Comparison of ENCODE assay signal across 8 cellular contexts in the genomic region with DNA sequence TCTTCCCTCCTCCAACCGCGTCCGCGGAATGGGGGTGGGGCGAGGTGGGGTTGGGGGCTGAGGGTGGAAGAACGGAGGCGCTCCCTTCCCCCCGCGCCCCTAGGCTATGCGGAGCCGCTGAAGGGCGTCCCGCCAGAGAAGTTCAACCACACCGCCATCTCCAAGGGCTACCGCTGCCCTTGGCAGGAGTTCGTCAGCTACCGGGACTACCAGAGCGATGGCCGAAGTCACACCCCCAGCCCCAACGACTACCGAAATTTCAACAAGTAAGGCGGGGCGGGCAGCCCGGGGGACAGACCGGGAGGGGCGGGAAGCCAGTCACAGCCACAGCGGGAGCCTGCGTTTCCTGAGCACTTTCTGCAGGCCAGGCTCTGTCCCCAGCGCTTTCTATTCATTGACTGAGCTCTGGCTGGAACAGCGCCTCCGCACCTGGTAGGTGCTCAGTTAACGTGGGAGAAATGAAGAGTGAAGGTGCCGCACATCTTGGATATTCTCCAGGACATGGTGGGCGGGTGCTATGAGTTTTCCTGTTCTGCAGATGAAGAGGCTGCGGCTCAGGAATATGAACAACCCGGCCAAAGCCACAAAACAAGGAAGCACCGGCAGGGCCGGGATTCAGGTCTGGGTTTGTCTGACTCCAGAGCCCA. TPM values are rescaled to one million over a fixed set of nuclear protein-coding genes. Genes with fewer than 3 reads are reported as not detected.
A peak's percentile ranks its signal among the peaks of the same experiment; 100 is the strongest.
DNase-seq lines count a peak whose midpoint lies in the region; ATAC-seq and TF ChIP-seq lines count a peak whose summit lies in the region.

No MANE protein-coding gene starts in this region.

- intact Hi-C loops in activated CD4-positive, alpha-beta T cell treated with anti-CD3 and anti-CD28 coated beads, Interleukin-2, amount 10 ng/mL, durations not matched to agents 24 days and 14 days (cut with micrococcal nuclease), result no loop called here
- intact Hi-C loops in naive thymus-derived CD4-positive, alpha-beta T cell (cut with micrococcal nuclease), result loop anchor here in 1 of 2 donors (2.0 kb wide), 1 partner anchor 28 kb away; a partner anchor contains a TSS
- intact Hi-C loops in aorta (cut with DNase I), result loop anchor here in 1 of 2 donors (10.0 kb wide), 1 partner anchor 218 kb away; no protein-coding TSS in a partner anchor

- H3K4me3 ChIP-seq in AG04449 (ENCODE audit: low read depth, low read length) (peak overlapping the region; percentile 59), HAP-1 (peak overlapping the region; percentile 70), aorta (ENCODE audit: low read length in 2 of 2) (no peak overlapping the region)
- peak overlapping the region; percentile 56 for H3K4me3 ChIP-seq in naive thymus-derived CD4-positive, alpha-beta T cell (ENCODE audit: low read length)

- H3K9me3 ChIP-seq in HAP-1 (no peaks in the 10 kb centered on the region), aorta (ENCODE audit: control insufficient read depth, low read length) (no peaks in the 10 kb centered on the region)
- no peaks in the 10 kb centered on the region for H3K9me3 ChIP-seq in naive thymus-derived CD4-positive, alpha-beta T cell (ENCODE audit: control insufficient read depth in 2 of 3, low read length in 3 of 3)

- TF ChIP-seq CTCF in AG04449 (IDR thresholded peaks at IDR 0.05; ENCODE audit: insufficient read depth, low read length, missing control alignments), result no peak

- H3K27ac ChIP-seq in naive thymus-derived CD4-positive, alpha-beta T cell (ENCODE audit: low read depth, low read length), result no peak overlapping the region
- H3K27ac ChIP-seq in aorta (ENCODE audit: low read depth in 1 of 2, low read length in 2 of 2), result no peak overlapping the region

- peaks cover 3% of the 10 kb centered on the region for H3K4me1 Mint-ChIP-seq in activated CD4-positive, alpha-beta T cell treated with anti-CD3 and anti-CD28 coated beads, Interleukin-2, amount 10 ng/mL, durations not matched to agents 24 days and 14 days
- peaks cover 0 to 16% (median 11%) of the 10 kb centered on the region in 7 donors for H3K4me1 Mint-ChIP-seq in naive thymus-derived CD4-positive, alpha-beta T cell

- H3K4me3 Mint-ChIP-seq in activated CD4-positive, alpha-beta T cell treated with anti-CD3 and anti-CD28 coated beads, Interleukin-2, amount 10 ng/mL, durations not matched to agents 24 days and 14 days, result peak overlapping the region; percentile 80
- H3K4me3 Mint-ChIP-seq in naive thymus-derived CD4-positive, alpha-beta T cell, result peak overlapping the region; percentile 81 to 88 (median 84)

- 15 to 31% methylated on average over 38 of the region's 38 CpGs for WGBS in aorta, 2 donors

- H3K9me3 Mint-ChIP-seq in activated CD4-positive, alpha-beta T cell treated with anti-CD3 and anti-CD28 coated beads, Interleukin-2, amount 10 ng/mL, durations not matched to agents 24 days and 14 days, result no peaks in the 10 kb centered on the region
- no peaks in the 10 kb centered on the region for H3K9me3 Mint-ChIP-seq in naive thymus-derived CD4-positive, alpha-beta T cell

- TF ChIP-seq POLR2A in erythroblast (IDR thresholded peaks at IDR 0.05; ENCODE audit: low read length), result no peak

- CTCF ChIA-PET in AG04449 (lab: Yijun Ruan, JAX), result interaction anchor here (1.2 to 7.0 kb wide), 6 partner anchors 13 to 214 kb away, joined by 4 to 55 read pairs (median 8); a partner anchor contains a TSS
- CTCF ChIA-PET in naive thymus-derived CD4-positive, alpha-beta T cell (lab: Charles Lee), result interaction anchor here (0.7 to 1.0 kb wide), 2 partner anchors 28 to 111 kb away, joined by 3 read pairs; a partner anchor contains a TSS

- H3K36me3 Mint-ChIP-seq in activated CD4-positive, alpha-beta T cell treated with anti-CD3 and anti-CD28 coated beads, Interleukin-2, amount 10 ng/mL, durations not matched to agents 24 days and 14 days (ENCODE audit: low read depth), result no peaks in the 10 kb centered on the region
- no peaks in the 10 kb centered on the region for H3K36me3 Mint-ChIP-seq in naive thymus-derived CD4-positive, alpha-beta T cell

- peaks cover 25% of the 10 kb centered on the region for H3K27me3 Mint-ChIP-seq in activated CD4-positive, alpha-beta T cell treated with anti-CD3 and anti-CD28 coated beads, Interleukin-2, amount 10 ng/mL, durations not matched to agents 24 days and 14 days
- peaks cover 9 to 28% (median 17%) of the 10 kb centered on the region in 5 donors for H3K27me3 Mint-ChIP-seq in naive thymus-derived CD4-positive, alpha-beta T cell

- POLR2A ChIA-PET in AG04449 (lab: Yijun Ruan, JAX), result no interaction called here
- POLR2A ChIA-PET in naive thymus-derived CD4-positive, alpha-beta T cell (lab: Charles Lee), result interaction anchor here (1.3 kb wide), 1 partner anchor 106 kb away, joined by 3 read pairs; a partner anchor contains a TSS

- H3K4me1 ChIP-seq in HAP-1 (peaks cover 18% of the 10 kb centered on the region), aorta (ENCODE audit: control insufficient read depth in 1 of 2, insufficient read depth in 2 of 2, low read length in 2 of 2) (peaks cover 0 to 1% of the 10 kb centered on the region in 2 donors)
- H3K4me1 ChIP-seq in naive thymus-derived CD4-positive, alpha-beta T cell (ENCODE audit: control insufficient read depth in 2 of 2, insufficient read depth in 2 of 2, low read length in 2 of 2), result peaks cover 2 to 9% of the 10 kb centered on the region in 2 donors

- ATAC-seq in naive thymus-derived CD4-positive, alpha-beta T cell, result peak; percentile 74
- ATAC-seq in aorta (ENCODE audit: low FRiP score), result peak; percentile 44
- no peak for ATAC-seq in HG03196 (IDR thresholded peaks at IDR 0.05; ENCODE audit: unreplicated experiment)

- H3K27ac Mint-ChIP-seq in activated CD4-positive, alpha-beta T cell treated with anti-CD3 and anti-CD28 coated beads, Interleukin-2, amount 10 ng/mL, durations not matched to agents 24 days and 14 days, result no peak overlapping the region
- no peak overlapping the region for H3K27ac Mint-ChIP-seq in naive thymus-derived CD4-positive, alpha-beta T cell

- H3K36me3 ChIP-seq in HAP-1 (replicated peaks) (peaks cover 8% of the 10 kb centered on the region), aorta (ENCODE audit: control insufficient read depth in 1 of 2, insufficient read depth in 2 of 2, low read length in 1 of 2) (no peaks in the 10 kb centered on the region)
- no peaks in the 10 kb centered on the region for H3K36me3 ChIP-seq in naive thymus-derived CD4-positive, alpha-beta T cell (ENCODE audit: control insufficient read depth in 2 of 3, insufficient read depth in 3 of 3, low read length in 3 of 3)

- no peak for DNase-seq in AG04449 (ENCODE audit: low read depth, low spot score)
- peak; percentile 53 to 81 for DNase-seq in HAP-1 (ENCODE audit: low spot score in 2 of 2)
- peak; percentile 74 for DNase-seq in activated CD4-positive, alpha-beta T cell treated with anti-CD3 and anti-CD28 coated beads, Interleukin-2, amount 10 ng/mL, durations not matched to agents 24 days and 14 days
- peak; percentile 16 to 18 for DNase-seq in erythroblast (lab: John Stamatoyannopoulos, UW)
- DNase-seq in naive thymus-derived CD4-positive, alpha-beta T cell, result peak in 4 of 9 donors; percentile 14 to 34 (median 18)
- peak; percentile 73 to 88 for DNase-seq in aorta
- DNase-seq in DMS79 treated with DMSO at 0.1 percent for 48 hours (lab: John Stamatoyannopoulos, UW), result no peak

- H3K27me3 ChIP-seq in HAP-1 (ENCODE audit: low read depth) (no peaks in the 10 kb centered on the region), aorta (ENCODE audit: control insufficient read depth in 1 of 2, insufficient read depth in 2 of 2, low read length in 1 of 2) (no peaks in the 10 kb centered on the region)
- peaks cover 4 to 7% of the 10 kb centered on the region in 2 donors for H3K27me3 ChIP-seq in naive thymus-derived CD4-positive, alpha-beta T cell (ENCODE audit: control insufficient read depth in 2 of 2, insufficient read depth in 2 of 2, low read length in 2 of 2)

- in situ Hi-C loops in HAP-1 (cut with MboI; ENCODE audit: low sequenced_read_pairs), result loop anchor here (25.0 kb wide), 1 partner anchor 210 kb away; no protein-coding TSS in a partner anchor

RNA-seq across cellular contexts. Expression of a gene that starts 11.3 kb away (rescaled TPM):
- 0.07 and 0.28 TPM in 2 replicates for total RNA-seq in activated CD4-positive, alpha-beta T cell treated with anti-CD3 and anti-CD28 coated beads, Interleukin-2, amount 10 ng/mL, durations not matched to agents 24 days and 14 days
- total RNA-seq in naive thymus-derived CD4-positive, alpha-beta T cell, result not detected
- under 1 TPM in 1 of 2 donors, not detected in 1; 0.15 TPM for polyA plus RNA-seq in naive thymus-derived CD4-positive, alpha-beta T cell
- 10 to 100 TPM in 1 of 2 donors, 1 to 10 TPM in 1; 2.5 to 14.1 TPM for total RNA-seq in aorta
- 1 to 10 TPM; 2.0 to 2.8 TPM for polyA plus RNA-seq in aorta

RNA-seq across cellular contexts. Expression of a gene that starts 28.5 kb away (rescaled TPM):
- 69.6 and 78.4 TPM in 2 replicates for total RNA-seq in activated CD4-positive, alpha-beta T cell treated with anti-CD3 and anti-CD28 coated beads, Interleukin-2, amount 10 ng/mL, durations not matched to agents 24 days and 14 days
- total RNA-seq in naive thymus-derived CD4-positive, alpha-beta T cell, result 100 to 1,000 TPM in 1 of 5 experiments, 10 to 100 TPM in 4; 74.2 to 103 (median 93.1) TPM
- 10 to 100 TPM; 60.5 to 63.0 TPM for polyA plus RNA-seq in naive thymus-derived CD4-positive, alpha-beta T cell
- 10 to 100 TPM; 40.1 to 46.9 TPM for total RNA-seq in aorta
- 10 to 100 TPM; 16.8 to 41.8 TPM for polyA plus RNA-seq in aorta

RNA-seq across cellular contexts. Expression of a gene that starts 31.9 kb away (rescaled TPM):
- total RNA-seq in activated CD4-positive, alpha-beta T cell treated with anti-CD3 and anti-CD28 coated beads, Interleukin-2, amount 10 ng/mL, durations not matched to agents 24 days and 14 days, result not detected in 2 replicates
- total RNA-seq in naive thymus-derived CD4-positive, alpha-beta T cell, result under 1 TPM in 4 of 5 experiments, not detected in 1; 0.07 to 0.59 (median 0.12) TPM
- not detected for polyA plus RNA-seq in naive thymus-derived CD4-positive, alpha-beta T cell
- total RNA-seq in aorta, result 100 to 1,000 TPM; 327 to 478 TPM
- 100 to 1,000 TPM; 228 to 486 TPM for polyA plus RNA-seq in aorta

Comparison
In these comparisons a context has a peak if more than half of its experiments do, and no peak if none do; other contexts are left out.
1. DNase-seq: peak in HAP-1 (2 of 2), activated CD4-positive, alpha-beta T cell treated with anti-CD3 and anti-CD28 coated beads, Interleukin-2, amount 10 ng/mL, durations not matched to agents 24 days and 14 days (single experiment), erythroblast (2 of 2) and aorta (2 of 2); none in AG04449 (single experiment) and DMS79 treated with DMSO at 0.1 percent for 48 hours (single experiment).
2. H3K4me3 ChIP-seq: peak in AG04449 (single experiment), HAP-1 (single experiment) and naive thymus-derived CD4-positive, alpha-beta T cell (single experiment); none in aorta (0 of 2).
3. RNA of a gene that starts 31.9 kb away (total RNA-seq): 327 to 478 TPM in aorta; 0.07 to 0.59 TPM in naive thymus-derived CD4-positive, alpha-beta T cell and not detected in activated CD4-positive, alpha-beta T cell treated with anti-CD3 and anti-CD28 coated beads, Interleukin-2, amount 10 ng/mL, durations not matched to agents 24 days and 14 days; every median in the first group is over 100 times any median in the second.